16 cellular contexts compared by ENCODE assay signal in the genomic region with DNA sequence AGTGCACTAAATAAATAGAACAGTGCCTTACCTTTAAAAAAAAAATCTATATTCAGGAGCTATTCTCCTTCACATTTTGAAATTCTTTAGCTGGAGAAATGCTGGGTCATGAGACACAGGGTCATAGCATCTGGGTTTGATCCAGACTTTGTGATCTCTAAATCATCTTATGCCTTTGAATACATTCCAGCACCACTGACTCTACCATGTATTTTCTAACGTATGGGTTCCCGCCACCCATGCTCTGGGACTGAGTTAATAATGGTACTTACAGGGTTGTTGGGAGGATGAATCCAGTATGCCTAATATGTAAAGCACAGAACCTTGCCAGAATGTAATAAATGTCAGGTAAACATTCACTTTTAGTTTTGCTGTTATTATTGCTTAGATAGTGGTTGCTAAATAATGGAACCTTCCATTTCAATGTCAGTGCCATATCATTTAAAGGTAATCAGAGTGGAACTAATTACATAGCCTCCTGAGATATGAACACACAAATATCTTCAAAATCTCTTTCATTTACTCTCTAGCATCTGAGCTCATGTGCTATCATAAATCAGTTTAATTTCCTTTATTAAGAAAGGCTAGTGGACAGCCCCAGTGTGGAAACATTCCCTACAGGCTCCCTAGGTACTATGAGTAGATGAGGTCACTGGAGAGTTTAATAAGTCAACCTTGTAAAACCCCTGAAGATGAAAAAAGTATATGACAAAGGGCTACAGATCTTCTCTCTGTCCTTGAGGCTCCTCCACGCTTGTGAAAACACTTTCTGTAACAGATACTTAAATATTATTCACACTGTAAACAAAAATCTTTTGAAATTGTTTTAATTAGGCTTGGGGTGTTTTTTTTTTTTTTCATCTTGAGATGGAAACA.
A peak's percentile ranks its signal among the peaks of the same experiment; 100 is the strongest.
DNase-seq lines count a peak whose midpoint lies in the region; FAIRE-seq and TF ChIP-seq lines count a peak whose summit lies in the region.
"Had no signal": no experiment of that assay in that cellular context is flagged by ENCODE, and none has a peak within 500 bp of the region (broad histone marks: within the 10 kb centered on the region; RNA-seq: fewer than 3 reads in every experiment).

No MANE protein-coding gene starts in this region.

- H3K4me1 ChIP-seq in breast epithelium (peaks cover 4 to 6% of the 10 kb centered on the region in 2 donors), adipocyte (ENCODE audit: control insufficient read depth, insufficient read depth, low read length) (peaks cover 40% of the 10 kb centered on the region), uterus (peaks cover 0 to 12% of the 10 kb centered on the region in 2 donors), neural progenitor cell (no peaks in the 10 kb centered on the region)

- H3K9ac ChIP-seq in adipocyte (ENCODE audit: low read length), result no peak overlapping the region
- H3K9ac ChIP-seq in neural progenitor cell, result no peak overlapping the region

- H3K9me3 ChIP-seq in breast epithelium, result no peaks in the 10 kb centered on the region
- no peaks in the 10 kb centered on the region for H3K9me3 ChIP-seq in adipocyte (ENCODE audit: control insufficient read depth, low read length)
- no peaks in the 10 kb centered on the region for H3K9me3 ChIP-seq in uterus
- H3K9me3 ChIP-seq in neural progenitor cell (ENCODE audit: low read depth), result no peaks in the 10 kb centered on the region
- H3K9me3 ChIP-seq: right atrium auricular region had no signal

- H3K4me3 ChIP-seq in breast epithelium (no peak overlapping the region), adipocyte (ENCODE audit: low read length) (no peak overlapping the region), uterus (no peak overlapping the region), neural progenitor cell (no peak overlapping the region)
- H3K4me3 ChIP-seq: right atrium auricular region had no signal

- H4K20me1 ChIP-seq in neural progenitor cell (ENCODE audit: low read depth), result no peaks in the 10 kb centered on the region

- H3K79me2 ChIP-seq in neural progenitor cell (ENCODE audit: low read depth), result no peaks in the 10 kb centered on the region

- H3K36me3 ChIP-seq in breast epithelium (no peaks in the 10 kb centered on the region), adipocyte (ENCODE audit: control insufficient read depth, insufficient read depth, low read length, severe bottlenecking) (no peaks in the 10 kb centered on the region), uterus (no peaks in the 10 kb centered on the region), neural progenitor cell (no peaks in the 10 kb centered on the region)
- H3K36me3 ChIP-seq: right atrium auricular region had no signal

- no peak overlapping the region for H3K4me3 Mint-ChIP-seq in MCF 10A (ENCODE audit: unreplicated experiment)
- H3K4me3 Mint-ChIP-seq in neural progenitor cell, result no peak overlapping the region
- H3K4me3 Mint-ChIP-seq in activated CD4-positive, alpha-beta memory T cell treated with anti-CD3 and anti-CD28 coated beads for 36 hours, result no peak overlapping the region
- H3K4me3 Mint-ChIP-seq: naive thymus-derived CD4-positive, alpha-beta T cell; stimulated activated effector memory CD8-positive, alpha-beta T cell treated with anti-CD3 and anti-CD28 coated beads, Interleukin-12 subunit alpha, Interleukin-12 subunit beta, amount 100 ng/mL, for 72 hours had no signal

- no TSS peak for BruUV-seq in MCF 10A (replicated peaks; lab: Mats Ljungman, UMichigan)

- no peaks in the 10 kb centered on the region for H3K9me3 Mint-ChIP-seq in MCF 10A (ENCODE audit: unreplicated experiment)
- no peaks in the 10 kb centered on the region for H3K9me3 Mint-ChIP-seq in neural progenitor cell
- no peaks in the 10 kb centered on the region for H3K9me3 Mint-ChIP-seq in activated CD4-positive, alpha-beta memory T cell treated with anti-CD3 and anti-CD28 coated beads for 36 hours
- H3K9me3 Mint-ChIP-seq: stimulated activated effector memory CD8-positive, alpha-beta T cell treated with anti-CD3 and anti-CD28 coated beads, Interleukin-12 subunit alpha, Interleukin-12 subunit beta, amount 100 ng/mL, for 72 hours had no signal

- H3F3A ChIP-seq in neural progenitor cell (ENCODE audit: low read depth), result no peaks in the 10 kb centered on the region

- H3K4me2 ChIP-seq in neural progenitor cell, result no peak overlapping the region

- H3K4me1 Mint-ChIP-seq in MCF 10A (ENCODE audit: insufficient read depth, unreplicated experiment) (peaks cover 4% of the 10 kb centered on the region), neural progenitor cell (peaks cover 14% of the 10 kb centered on the region)
- H3K4me1 Mint-ChIP-seq in activated CD4-positive, alpha-beta memory T cell treated with anti-CD3 and anti-CD28 coated beads for 36 hours (ENCODE audit: low read depth), result no peaks in the 10 kb centered on the region
- H3K4me1 Mint-ChIP-seq: stimulated activated effector memory CD8-positive, alpha-beta T cell treated with anti-CD3 and anti-CD28 coated beads, Interleukin-12 subunit alpha, Interleukin-12 subunit beta, amount 100 ng/mL, for 72 hours had no signal

- no peak overlapping the region for H3K27ac Mint-ChIP-seq in MCF 10A (ENCODE audit: low read depth, unreplicated experiment)
- no peak overlapping the region for H3K27ac Mint-ChIP-seq in neural progenitor cell
- no peak overlapping the region for H3K27ac Mint-ChIP-seq in activated CD4-positive, alpha-beta memory T cell treated with anti-CD3 and anti-CD28 coated beads for 36 hours
- H3K27ac Mint-ChIP-seq: naive thymus-derived CD4-positive, alpha-beta T cell; stimulated activated effector memory CD8-positive, alpha-beta T cell treated with anti-CD3 and anti-CD28 coated beads, Interleukin-12 subunit alpha, Interleukin-12 subunit beta, amount 100 ng/mL, for 72 hours had no signal

- intact Hi-C loops in breast epithelium (cut with DNase I; ENCODE audit: low total_unique reads), result no loop called here
- intact Hi-C loops in MCF 10A (cut with micrococcal nuclease), result no loop called here
- intact Hi-C loops in uterus (cut with DNase I; ENCODE audit: low total_unique reads), result no loop called here
- intact Hi-C loops in activated CD4-positive, alpha-beta memory T cell treated with anti-CD3 and anti-CD28 coated beads for 36 hours (cut with micrococcal nuclease), result no loop called here

- H3K36me3 Mint-ChIP-seq in MCF 10A (ENCODE audit: insufficient read depth, unreplicated experiment) (no peaks in the 10 kb centered on the region), neural progenitor cell (no peaks in the 10 kb centered on the region)
- H3K36me3 Mint-ChIP-seq in activated CD4-positive, alpha-beta memory T cell treated with anti-CD3 and anti-CD28 coated beads for 36 hours, result no peaks in the 10 kb centered on the region
- H3K36me3 Mint-ChIP-seq: naive thymus-derived CD4-positive, alpha-beta T cell; stimulated activated effector memory CD8-positive, alpha-beta T cell treated with anti-CD3 and anti-CD28 coated beads, Interleukin-12 subunit alpha, Interleukin-12 subunit beta, amount 100 ng/mL, for 72 hours had no signal

- DNase-seq in breast epithelium (ENCODE audit: low spot score in 2 of 2), result no peak
- DNase-seq in MCF 10A (ENCODE audit: unreplicated experiment), result no peak
- peak; percentile 59 for DNase-seq in adipocyte (ENCODE audit: low read depth)
- no peak for DNase-seq in uterus
- no peak for DNase-seq in neural progenitor cell (ENCODE audit: low spot score)
- DNase-seq in stimulated activated CD4-positive, alpha-beta T cell treated with anti-CD3 and anti-CD28 coated beads, Interleukin-4, amount 100 ng/mL, for 4 hours, result no peak
- no peak for DNase-seq in activated CD4-positive, alpha-beta memory T cell treated with anti-CD3 and anti-CD28 coated beads for 36 hours
- DNase-seq: activated naive CD4-positive, alpha-beta T cell treated with anti-CD3 and anti-CD28 coated beads, Interleukin-2, amount 50 U/mL, for 16 hours; COR-L47; naive thymus-derived CD4-positive, alpha-beta T cell; PC-3; SW 1271 had no signal

- TF ChIP-seq CTCF in breast epithelium (IDR thresholded peaks at IDR 0.05), result no peak
- TF ChIP-seq CTCF in MCF 10A (IDR thresholded peaks at IDR 0.05; ENCODE audit: unreplicated experiment), result no peak
- TF ChIP-seq CTCF in uterus (IDR thresholded peaks at IDR 0.05), result no peak
- TF ChIP-seq CTCF in neural progenitor cell (IDR thresholded peaks at IDR 0.05), result no peak

- H3K27ac ChIP-seq in breast epithelium (peak overlapping the region; percentile 22 to 53), uterus (peak overlapping the region; percentile 35 to 39), neural progenitor cell (no peak overlapping the region)
- H3K27ac ChIP-seq: right atrium auricular region had no signal

- TF ChIP-seq POLR2A in breast epithelium (IDR thresholded peaks at IDR 0.05) (no peak), uterus (IDR thresholded peaks at IDR 0.05) (no peak)

- POLR2A ChIA-PET in MCF 10A (lab: Yijun Ruan, JAX), result interaction anchor here (1.9 kb wide), 1 partner anchor 11 kb away, joined by 5 read pairs; no protein-coding TSS in a partner anchor
- POLR2A ChIA-PET in activated CD4-positive, alpha-beta memory T cell treated with anti-CD3 and anti-CD28 coated beads for 36 hours (lab: Charles Lee), result no interaction called here

- peak; percentile 51 for FAIRE-seq in islet of Langerhans (lab: Jason Lieb, UNC)
- FAIRE-seq: GM18507 had no signal

- H3K27me3 Mint-ChIP-seq in MCF 10A (ENCODE audit: insufficient read depth, unreplicated experiment) (no peaks in the 10 kb centered on the region), neural progenitor cell (ENCODE audit: insufficient read depth, low read depth) (peaks cover 2% of the 10 kb centered on the region)
- peaks cover 7% of the 10 kb centered on the region for H3K27me3 Mint-ChIP-seq in activated CD4-positive, alpha-beta memory T cell treated with anti-CD3 and anti-CD28 coated beads for 36 hours

- H2AFZ ChIP-seq in neural progenitor cell (replicated peaks), result no peak overlapping the region

- H3K27me3 ChIP-seq in breast epithelium (no peaks in the 10 kb centered on the region), adipocyte (replicated peaks; ENCODE audit: control insufficient read depth, insufficient read depth, low read length) (no peaks in the 10 kb centered on the region), uterus (no peaks in the 10 kb centered on the region), neural progenitor cell (no peaks in the 10 kb centered on the region)
- H3K27me3 ChIP-seq: right atrium auricular region had no signal

- CTCF ChIA-PET in MCF 10A (lab: Yijun Ruan, JAX), result interaction anchor here (0.5 to 0.7 kb wide), 3 partner anchors 11 to 614 kb away, joined by 3 read pairs; no protein-coding TSS in a partner anchor
- CTCF ChIA-PET in activated CD4-positive, alpha-beta memory T cell treated with anti-CD3 and anti-CD28 coated beads for 36 hours (lab: Charles Lee), result no interaction called here
